Comparison of ENCODE assay signal across 8 cellular contexts in the genomic region with DNA sequence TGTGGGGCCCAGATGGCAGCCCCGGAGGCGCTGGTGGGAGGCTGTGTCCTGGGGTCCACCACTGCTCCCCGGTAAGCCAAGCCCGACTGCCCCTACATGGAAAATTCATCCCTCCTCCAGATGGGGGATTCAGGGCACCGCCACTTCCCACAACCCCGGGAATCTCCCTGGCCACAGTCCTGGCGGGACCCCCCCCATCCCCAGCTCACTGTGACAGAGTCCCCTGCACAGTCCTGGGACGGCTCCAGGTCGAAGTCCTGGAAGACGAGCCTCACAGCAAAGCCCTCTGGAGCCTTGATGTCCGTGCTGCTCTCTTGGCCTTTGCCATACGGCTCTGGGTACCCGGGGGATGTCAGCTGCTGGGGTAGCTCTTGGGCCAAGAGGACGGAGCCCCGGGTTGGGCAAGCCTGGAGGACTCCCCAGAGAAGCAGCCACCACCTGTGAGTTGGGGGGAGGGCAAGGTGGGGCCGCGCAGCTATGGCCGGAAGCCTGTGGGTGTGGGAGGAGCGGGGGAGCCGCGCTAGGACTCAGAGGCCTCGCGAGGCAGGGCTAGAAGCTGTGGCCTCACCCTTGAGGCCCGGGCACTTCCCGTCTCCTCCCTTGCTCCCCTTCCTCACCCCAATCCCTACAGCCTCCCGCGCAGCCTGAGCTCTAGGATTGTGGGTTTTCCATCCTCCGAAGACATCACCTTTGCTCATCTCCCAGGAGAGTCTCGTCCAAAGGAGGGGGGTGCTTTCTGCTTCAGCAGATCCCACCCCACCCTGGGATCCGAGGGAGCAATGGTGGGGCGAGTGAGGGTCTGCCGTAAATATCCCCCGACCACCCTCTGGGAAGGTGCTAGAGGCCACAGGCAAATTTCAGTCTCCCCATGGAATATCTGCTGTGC. TPM values are rescaled to one million over a fixed set of nuclear protein-coding genes. Genes with fewer than 3 reads are reported as not detected.
DNase-seq lines count a peak whose midpoint lies in the region; TF ChIP-seq lines count a peak whose summit lies in the region.

No MANE protein-coding gene starts in this region.

- H3K23ac ChIP-seq in H9 (ENCODE audit: insufficient read length, low read depth, low read length) = no peak overlapping the region

- no peak overlapping the region for H2BK20ac ChIP-seq in H9 (ENCODE audit: low read depth, low read length, poor library complexity, severe bottlenecking)

- no peaks in the 10 kb centered on the region for H3K27me3 ChIP-seq in H9 (ENCODE audit: insufficient read depth, low read length)
- no peaks in the 10 kb centered on the region for H3K27me3 ChIP-seq in layer of hippocampus (ENCODE audit: control insufficient read depth, insufficient read depth, low read length)

- H2BK12ac ChIP-seq in H9 (ENCODE audit: insufficient read length, low read depth, low read length) = no peak overlapping the region

- H3K27ac Mint-ChIP-seq in H9 = peak overlapping the region; percentile 61 to 98 (median 92)

- H3K4me3 ChIP-seq in GM12865 (ENCODE audit: low read depth, low read length) (peak overlapping the region; percentile 93), cardiac fibroblast (replicated peaks in 1 of 2; ENCODE audit: low read depth in 2 of 2, low read length in 2 of 2) (peak overlapping the region; percentile 66 to 78)

- no peaks in the 10 kb centered on the region for H3K79me1 ChIP-seq in H9 (ENCODE audit: insufficient read depth, low read depth, low read length, poor library complexity, severe bottlenecking)

- peak overlapping the region; percentile 79 for H3K4me2 ChIP-seq in H9 (ENCODE audit: insufficient read depth, insufficient read length, low read length)

- H3K4ac ChIP-seq in H9 (ENCODE audit: low read depth, low read length) = no peak overlapping the region

- H3K56ac ChIP-seq in H9 (ENCODE audit: insufficient read length, low read depth, low read length) = no peak overlapping the region

- no peak overlapping the region for H2BK15ac ChIP-seq in H9 (ENCODE audit: low read depth, low read length)

- no peak overlapping the region for H2AFZ ChIP-seq in H9 (ENCODE audit: low read length)

- H3K79me2 ChIP-seq in H9 (ENCODE audit: insufficient read depth, low read length) = no peaks in the 10 kb centered on the region

- peaks cover 7% of the 10 kb centered on the region for H3K27me3 Mint-ChIP-seq in H9 (ENCODE audit: low read depth)

- no peak overlapping the region for H3K27ac ChIP-seq in H9 (ENCODE audit: insufficient read length, low read depth, low read length)
- H3K27ac ChIP-seq in VCaP = peak overlapping the region; percentile 78
- H3K27ac ChIP-seq in layer of hippocampus (ENCODE audit: low read depth, low read length) = peak overlapping the region; percentile 77

- H4K91ac ChIP-seq in H9 (ENCODE audit: insufficient read length, low read depth, low read length) = no peak overlapping the region

- peaks cover 17 to 30% (median 20%) of the 10 kb centered on the region in 3 experiments for H3K36me3 Mint-ChIP-seq in H9 (ENCODE audit: insufficient read depth in 1 of 3, low read depth in 3 of 3)

- H3K18ac ChIP-seq in H9 (ENCODE audit: insufficient read length, low read depth, low read length) = peak overlapping the region; percentile 27

- no peaks in the 10 kb centered on the region for H3K4me1 ChIP-seq in H9 (ENCODE audit: insufficient read depth, low read length)

- no peak for TF ChIP-seq CTCF in GM12865 (IDR thresholded peaks at IDR 0.05; ENCODE audit: insufficient read depth, low read depth, low read length, missing control alignments)
- no peak for TF ChIP-seq CTCF in H9 (conservative IDR thresholded peaks at IDR 0.05)
- no peak for TF ChIP-seq CTCF in VCaP (conservative IDR thresholded peaks at IDR 0.05)
- no peak for TF ChIP-seq CTCF in cardiac fibroblast (IDR thresholded peaks at IDR 0.05; ENCODE audit: low read depth, low read length)

- no peak overlapping the region for H2BK5ac ChIP-seq in H9 (ENCODE audit: insufficient read length, low read length)

- peaks cover 6 to 12% of the 10 kb centered on the region in 2 experiments for H3K9me3 Mint-ChIP-seq in H9

- peak overlapping the region; percentile 45 for H3K9ac ChIP-seq in H9 (ENCODE audit: extremely low read depth, insufficient read length, low read length)

- H2BK120ac ChIP-seq in H9 (ENCODE audit: low read depth, low read length, poor library complexity, severe bottlenecking) = no peak overlapping the region

- peaks cover 11% of the 10 kb centered on the region for H3K23me2 ChIP-seq in H9 (ENCODE audit: insufficient read length, low read depth, low read length, poor library complexity, severe bottlenecking)

- DNase-seq in GM12865 (ENCODE audit: low read depth) (peak; percentile 95), H9 (peak; percentile 87), M059J (ENCODE audit: low read depth) (peak; percentile 84), cardiac fibroblast (ENCODE audit: low read depth in 2 of 2) (peak; percentile 82 to 83), putamen (ENCODE audit: low spot score) (no peak)
- peak; percentile 72 for DNase-seq in stimulated activated CD4-positive, alpha-beta T cell treated with anti-CD3 and anti-CD28 coated beads, Interleukin-4, amount 100 ng/mL, for 1 hour

- WGBS in H9 (ENCODE audit: extremely low coverage, insufficient read length, low lambda C conversion rate) = no CpG with 5 or more reads among the region's 33 CpGs

- no peak overlapping the region for H4K8ac ChIP-seq in H9 (replicated peaks; ENCODE audit: insufficient read length, low read depth, low read length)

- H4K20me1 ChIP-seq in H9 (ENCODE audit: control insufficient read depth, insufficient read depth, insufficient read length) = no peaks in the 10 kb centered on the region

- H3K9me3 ChIP-seq in H9 (ENCODE audit: control insufficient read depth, low read depth, low read length) = no peaks in the 10 kb centered on the region

- peak overlapping the region; percentile 84 to 88 for H3K4me3 Mint-ChIP-seq in H9

- no peak overlapping the region for H2AK5ac ChIP-seq in H9 (ENCODE audit: insufficient read length, low read length)

- no peak overlapping the region for H4K5ac ChIP-seq in H9 (ENCODE audit: insufficient read length, low read depth, low read length)

- peaks cover 11 to 13% of the 10 kb centered on the region in 2 experiments for H3K4me1 Mint-ChIP-seq in H9

- H3K14ac ChIP-seq in H9 (ENCODE audit: insufficient read depth, low read length) = peak overlapping the region; percentile 33

- H3T11ph ChIP-seq in H9 (ENCODE audit: low read length) = no peak overlapping the region

RNA-seq across cellular contexts. Expression of a gene that starts 0.7 kb away (rescaled TPM):
- 14.4 and 15.1 TPM in 2 replicates for total RNA-seq in H9 (2021)
- total RNA-seq in M059J (2014; rRNA removed; shearing (Covaris generic)) = 14.3 and 22.1 TPM in 2 replicates

RNA-seq across cellular contexts. Expression of a gene that starts 16.0 kb away (rescaled TPM):
- 11.4 and 11.5 TPM in 2 replicates for total RNA-seq in H9 (2021)
- total RNA-seq in M059J (2014; rRNA removed; shearing (Covaris generic)) = 88.8 and 112 TPM in 2 replicates

RNA-seq across cellular contexts. Expression of a gene that starts 20.4 kb away (rescaled TPM):
- 2.1 and 2.7 TPM in 2 replicates for total RNA-seq in H9 (2021)
- total RNA-seq in M059J (2014; rRNA removed; shearing (Covaris generic)) = not detected in 2 replicates

RNA-seq across cellular contexts. Expression of a gene that starts 21.9 kb away (rescaled TPM):
- total RNA-seq in H9 (2021) = 25.0 and 26.2 TPM in 2 replicates
- 7.7 and 29.7 TPM in 2 replicates for total RNA-seq in M059J (2014; rRNA removed; shearing (Covaris generic))

RNA-seq across cellular contexts. Expression of a gene that starts 47.8 kb away (rescaled TPM):
- 3.4 and 4.2 TPM in 2 replicates for total RNA-seq in H9 (2021)
- 59.0 and 68.3 TPM in 2 replicates for total RNA-seq in M059J (2014; rRNA removed; shearing (Covaris generic))
